ENCODE assay signal across 17 cellular contexts in the genomic region with DNA sequence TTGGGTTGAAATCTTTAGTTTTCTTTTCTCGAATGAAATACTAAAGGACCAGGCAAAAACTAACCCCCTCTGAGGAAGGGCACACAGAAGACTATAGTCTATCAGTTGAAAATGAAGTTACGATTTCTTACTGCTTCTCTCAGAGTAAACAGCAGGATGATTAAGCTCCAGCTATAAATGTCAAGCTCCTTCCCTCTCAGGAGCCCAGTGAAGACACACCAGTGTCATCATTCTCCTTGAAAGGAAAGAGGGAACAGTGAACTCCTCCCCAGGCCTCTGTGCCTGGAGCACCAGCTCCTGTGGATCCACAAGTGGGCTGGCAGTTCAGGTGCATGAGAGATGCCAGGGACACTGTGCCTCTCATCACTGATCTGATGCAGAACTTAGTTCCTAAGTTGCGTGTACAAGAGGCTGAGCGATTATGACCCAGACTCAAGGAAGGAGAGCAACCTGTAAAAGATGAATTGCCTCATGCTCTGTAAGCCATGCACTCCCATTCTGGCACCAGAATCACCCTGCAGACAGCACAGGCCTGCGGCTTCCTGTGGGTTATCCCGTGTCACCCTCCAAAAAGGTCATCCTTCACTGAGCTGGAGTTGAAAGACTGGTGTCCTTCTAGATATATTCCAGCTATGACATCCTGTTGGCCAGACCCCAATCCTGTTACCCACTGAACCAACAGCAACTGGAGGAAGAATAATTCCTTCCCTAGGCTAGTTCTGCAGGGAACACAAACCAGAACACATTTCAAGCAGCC.
DNase-seq lines count a peak whose midpoint lies in the region; ATAC-seq and FAIRE-seq lines count a peak whose summit lies in the region.
"Had no signal": no experiment of that assay in that cellular context is flagged by ENCODE, and none has a peak within 500 bp of the region (broad histone marks: within the 10 kb centered on the region; RNA-seq: fewer than 3 reads in every experiment).

No MANE protein-coding gene starts in this region.

- H3K4me3 ChIP-seq in BLaER1 treated with 17β-estradiol and CSF1 and Interleukin-3, amounts not matched to agents 10 nM and 100 nM: no peak overlapping the region
- H3K4me3 ChIP-seq: A549, PC-9, SJSA1 had no signal

- H3K9me3 ChIP-seq in BLaER1 treated with 17β-estradiol and CSF1 and Interleukin-3, amounts not matched to agents 10 nM and 100 nM (replicated peaks in 1 of 11): 0 out of 22 replicates have a peak, but pooled peaks cover 0 to 10% (median 0%) of the 10 kb centered on the region in 11 experiments
- H3K9me3 ChIP-seq: A549, SJSA1 had no signal

- no peaks in the 10 kb centered on the region for H3K27me3 ChIP-seq in BLaER1 treated with 17β-estradiol and CSF1 and Interleukin-3, amounts not matched to agents 10 nM and 100 nM
- H3K27me3 ChIP-seq: SJSA1 had no signal

- no peaks in the 10 kb centered on the region for H4K20me1 ChIP-seq in BLaER1 treated with 17β-estradiol and CSF1 and Interleukin-3, amounts not matched to agents 10 nM and 100 nM

- no peak for DNase-seq in HTR-8/SVneo (ENCODE audit: insufficient read length, low spot score)
- DNase-seq in glomerular visceral epithelial cell (ENCODE audit: extremely low spot score): peak; percentile 59
- peak; percentile 48 for DNase-seq in kidney tubule cell (ENCODE audit: low spot score)
- no peak for DNase-seq in NCI-H1417 (lab: John Stamatoyannopoulos, UW)
- DNase-seq in cerebellum (ENCODE audit: low spot score): no peak
- DNase-seq in NCI-H1092 (lab: John Stamatoyannopoulos, UW): no peak
- DNase-seq: Calu3; CD8-positive, alpha-beta T cell; NCI-H1436 treated with DMSO at 0.1 percent for 48 hours; NCI-H2029; NCI-H345; NCI-H524 treated with DMSO at 0.1 percent for 48 hours; PC-9 had no signal

- H3K4me2 ChIP-seq in BLaER1 treated with 17β-estradiol and CSF1 and Interleukin-3, amounts not matched to agents 10 nM and 100 nM: peak overlapping the region in 8 of 11 experiments; percentile 2 to 55 (median 46); a peak in 15 of 22 replicates
- H3K4me2 ChIP-seq: A549, PC-9 had no signal

- ATAC-seq in HG02678 (IDR thresholded peaks at IDR 0.05; ENCODE audit: unreplicated experiment): no peak
- ATAC-seq: A549; CD8-positive, alpha-beta T cell had no signal

- no peak overlapping the region for H3K9ac ChIP-seq in BLaER1 treated with 17β-estradiol and CSF1 and Interleukin-3, amounts not matched to agents 10 nM and 100 nM

- peaks cover 0 to 37% (median 14%) of the 10 kb centered on the region in 10 experiments; a peak in 14 of 20 replicates for H3K4me1 ChIP-seq in BLaER1 treated with 17β-estradiol and CSF1 and Interleukin-3, amounts not matched to agents 10 nM and 100 nM
- H3K4me1 ChIP-seq: A549, SJSA1 had no signal

- no peak overlapping the region for H3K27ac ChIP-seq in BLaER1 treated with 17β-estradiol and CSF1 and Interleukin-3, amounts not matched to agents 10 nM and 100 nM
- H3K27ac ChIP-seq: A549, PC-9, SJSA1 had no signal

- H3K36me3 ChIP-seq in BLaER1 treated with 17β-estradiol and CSF1 and Interleukin-3, amounts not matched to agents 10 nM and 100 nM: no peaks in the 10 kb centered on the region

- peak; percentile 65 for FAIRE-seq in HTR-8/SVneo (lab: Jason Lieb, UNC)
- FAIRE-seq: A549 had no signal

Comparison
In these comparisons a context has a peak if more than half of its experiments do, and no peak if none do; other contexts are left out.
1. DNase-seq: peak in glomerular visceral epithelial cell (single experiment) and kidney tubule cell (single experiment); none in HTR-8/SVneo (single experiment), NCI-H1417 (0 of 3), cerebellum (single experiment) and NCI-H1092 (single experiment).